In the genomic region with DNA sequence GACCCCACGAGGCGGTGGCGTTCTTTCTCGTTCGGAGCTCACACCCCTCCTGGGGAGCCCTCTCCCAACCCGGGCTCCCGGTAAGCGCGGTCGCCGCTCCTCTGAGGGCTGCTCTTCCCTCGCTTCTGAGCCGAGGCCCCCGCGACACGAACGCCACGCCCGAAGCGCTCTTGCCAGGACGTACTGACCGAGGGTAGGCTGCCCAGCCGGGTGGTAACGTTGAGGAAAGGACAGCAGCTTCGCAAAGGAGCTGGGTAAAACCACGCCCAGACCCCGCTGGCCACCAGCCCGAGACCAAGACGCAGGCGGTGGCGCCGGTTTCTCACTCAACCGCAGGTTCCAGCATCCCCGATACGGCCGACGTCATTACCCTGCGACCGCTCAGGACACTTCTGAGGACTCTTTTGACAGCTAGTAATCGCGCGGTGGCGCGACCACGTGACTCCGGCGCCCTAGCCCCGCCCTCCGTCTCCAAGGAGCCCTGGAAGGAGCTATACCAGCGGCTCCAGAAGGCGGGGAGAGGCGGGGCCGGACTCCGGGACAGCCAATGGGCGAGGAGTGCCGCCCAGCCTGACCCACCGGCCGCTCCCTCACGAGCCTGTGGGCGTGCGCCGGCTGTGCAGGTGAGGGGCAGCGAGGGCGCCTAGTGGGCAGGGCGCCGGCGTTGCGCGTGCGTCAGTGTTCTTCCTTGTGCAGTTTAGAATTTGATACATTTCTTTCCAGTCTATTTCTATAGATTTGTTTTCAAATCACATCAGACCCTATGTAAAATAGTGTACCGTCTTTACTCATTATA, we compare ENCODE assay signal across 8 cellular contexts. TPM values are rescaled to one million over a fixed set of nuclear protein-coding genes. Genes with fewer than 3 reads are reported as not detected.
A peak's percentile ranks its signal among the peaks of the same experiment; 100 is the strongest.
DNase-seq lines count a peak whose midpoint lies in the region; ATAC-seq and TF ChIP-seq lines count a peak whose summit lies in the region.

No MANE protein-coding gene starts in this region.

- peak overlapping the region; percentile 86 for H3K4me2 ChIP-seq in SU-DHL-6 (ENCODE audit: low read depth, low read length, poor library complexity, severe bottlenecking)

- peak; percentile 68 for ATAC-seq in HG02763 (IDR thresholded peaks at IDR 0.05; ENCODE audit: unreplicated experiment)
- peak; percentile 87 for ATAC-seq in activated naive CD8-positive, alpha-beta T cell treated with anti-CD3 and anti-CD28 coated beads, Interleukin-2, amount 50 U/mL, for 24 hours
- ATAC-seq in Right ventricle myocardium inferior: peak; percentile 85

- H3K4me1 Mint-ChIP-seq in activated naive CD8-positive, alpha-beta T cell treated with anti-CD3 and anti-CD28 coated beads, Interleukin-2, amount 50 U/mL, for 24 hours: peaks cover 43% of the 10 kb centered on the region
- peaks cover 29% of the 10 kb centered on the region for H3K4me1 Mint-ChIP-seq in osteocyte (ENCODE audit: unreplicated experiment)

- no peaks in the 10 kb centered on the region for H3K36me3 ChIP-seq in SU-DHL-6 (ENCODE audit: low read length)
- H3K36me3 ChIP-seq in thymus (ENCODE audit: control insufficient read depth, insufficient read depth): peaks cover 8% of the 10 kb centered on the region

- DNase-seq in NCI-H1417 (lab: John Stamatoyannopoulos, UW) (peak; percentile 95 to 100 (median 100)), Right ventricle myocardium inferior (ENCODE audit: missing footprints) (peak; percentile 100), osteocyte (ENCODE audit: extremely low spot score, unreplicated experiment) (peak; percentile 100)
- DNase-seq in activated naive CD8-positive, alpha-beta T cell treated with anti-CD3 and anti-CD28 coated beads, Interleukin-2, amount 50 U/mL, for 24 hours: peak; percentile 100

- no peak for TF ChIP-seq CTCF in GM12875 (IDR thresholded peaks at IDR 0.05; ENCODE audit: borderline replicate concordance, insufficient read depth, low read depth, low read length)
- no peak for TF ChIP-seq CTCF in SU-DHL-6 (IDR thresholded peaks at IDR 0.05; ENCODE audit: insufficient read depth, low read length, poor library complexity, severe bottlenecking)
- no peak for TF ChIP-seq CTCF in osteocyte (IDR thresholded peaks at IDR 0.05)

- H3K27me3 ChIP-seq in SU-DHL-6 (ENCODE audit: low read length): no peaks in the 10 kb centered on the region
- no peaks in the 10 kb centered on the region for H3K27me3 ChIP-seq in thymus (ENCODE audit: control insufficient read depth, insufficient read depth)

- intact Hi-C loops in Right ventricle myocardium inferior (cut with DNase I): no loop called here

- H3K27me3 Mint-ChIP-seq in activated naive CD8-positive, alpha-beta T cell treated with anti-CD3 and anti-CD28 coated beads, Interleukin-2, amount 50 U/mL, for 24 hours: peaks cover 1% of the 10 kb centered on the region
- H3K27me3 Mint-ChIP-seq in osteocyte (ENCODE audit: unreplicated experiment): no peaks in the 10 kb centered on the region

- H3K36me3 Mint-ChIP-seq in activated naive CD8-positive, alpha-beta T cell treated with anti-CD3 and anti-CD28 coated beads, Interleukin-2, amount 50 U/mL, for 24 hours (ENCODE audit: low read depth): peaks cover 7% of the 10 kb centered on the region
- H3K36me3 Mint-ChIP-seq in osteocyte (ENCODE audit: unreplicated experiment): no peaks in the 10 kb centered on the region

- under 1% methylated on average over 71 of the region's 71 CpGs for WGBS in thymus

- peaks cover 20% of the 10 kb centered on the region for H3K79me2 ChIP-seq in SU-DHL-6 (ENCODE audit: insufficient read depth, low read length)

- no peaks in the 10 kb centered on the region for H3K9me3 Mint-ChIP-seq in activated naive CD8-positive, alpha-beta T cell treated with anti-CD3 and anti-CD28 coated beads, Interleukin-2, amount 50 U/mL, for 24 hours
- H3K9me3 Mint-ChIP-seq in osteocyte (ENCODE audit: unreplicated experiment): no peaks in the 10 kb centered on the region

- H4K20me1 ChIP-seq in SU-DHL-6 (ENCODE audit: low read depth, low read length): peaks cover 1% of the 10 kb centered on the region; the same call in 1 of the 2 replicates

- H3K4me3 ChIP-seq in GM12875 (ENCODE audit: low read depth, low read length) (peak overlapping the region; percentile 71), SU-DHL-6 (ENCODE audit: insufficient read depth, low read length, poor library complexity, severe bottlenecking) (peak overlapping the region; percentile 75), thymus (ENCODE audit: low read length) (peak overlapping the region; percentile 79)

- peak overlapping the region; percentile 94 for H3K27ac Mint-ChIP-seq in activated naive CD8-positive, alpha-beta T cell treated with anti-CD3 and anti-CD28 coated beads, Interleukin-2, amount 50 U/mL, for 24 hours
- peak overlapping the region; percentile 97 for H3K27ac Mint-ChIP-seq in osteocyte (ENCODE audit: unreplicated experiment)

- H3K4me3 Mint-ChIP-seq in activated naive CD8-positive, alpha-beta T cell treated with anti-CD3 and anti-CD28 coated beads, Interleukin-2, amount 50 U/mL, for 24 hours: peak overlapping the region; percentile 89
- peak overlapping the region; percentile 89 for H3K4me3 Mint-ChIP-seq in osteocyte (ENCODE audit: unreplicated experiment)

- H2AFZ ChIP-seq in SU-DHL-6 (ENCODE audit: low read depth, low read length, severe bottlenecking): peak overlapping the region; percentile 61

- peak overlapping the region; percentile 83 for H3K9ac ChIP-seq in SU-DHL-6 (ENCODE audit: low read length)

- H3K27ac ChIP-seq in SU-DHL-6 (ENCODE audit: low read depth, low read length): peak overlapping the region; percentile 55
- peak overlapping the region; percentile 95 for H3K27ac ChIP-seq in thymus (ENCODE audit: low read depth)

- peaks cover 9% of the 10 kb centered on the region for H3K4me1 ChIP-seq in thymus (ENCODE audit: control insufficient read depth, insufficient read depth, low read length)

- H3F3A ChIP-seq in SU-DHL-6 (ENCODE audit: insufficient read depth): peaks cover 30% of the 10 kb centered on the region

- no peaks in the 10 kb centered on the region for H3K9me2 ChIP-seq in SU-DHL-6 (replicated peaks; ENCODE audit: insufficient read depth, low read length)

- no peaks in the 10 kb centered on the region for H3K9me3 ChIP-seq in SU-DHL-6 (ENCODE audit: insufficient read depth, low read length)
- H3K9me3 ChIP-seq in thymus (ENCODE audit: control insufficient read depth): no peaks in the 10 kb centered on the region

RNA-seq across cellular contexts. Expression of a gene that starts 4.0 kb away (rescaled TPM):
- total RNA-seq in Right ventricle myocardium inferior (20.6 TPM), osteocyte (14.4 and 16.8 TPM in 2 replicates)
- polyA plus RNA-seq in thymus: 8.5 TPM

RNA-seq across cellular contexts. Expression of a gene that starts 7.4 kb away (rescaled TPM):
- 6.5 TPM for total RNA-seq in Right ventricle myocardium inferior
- total RNA-seq in osteocyte: 12.4 and 14.0 TPM in 2 replicates
- polyA plus RNA-seq in thymus: 22.6 TPM

Comparison
In these comparisons a context has a peak if more than half of its experiments do, and no peak if none do; other contexts are left out.
1. Peak in every context shown above with its lines: DNase-seq, ATAC-seq, H3K4me3 ChIP-seq and H3K27ac ChIP-seq.